Comparison of ENCODE assay signal across 30 cellular contexts in the genomic region with DNA sequence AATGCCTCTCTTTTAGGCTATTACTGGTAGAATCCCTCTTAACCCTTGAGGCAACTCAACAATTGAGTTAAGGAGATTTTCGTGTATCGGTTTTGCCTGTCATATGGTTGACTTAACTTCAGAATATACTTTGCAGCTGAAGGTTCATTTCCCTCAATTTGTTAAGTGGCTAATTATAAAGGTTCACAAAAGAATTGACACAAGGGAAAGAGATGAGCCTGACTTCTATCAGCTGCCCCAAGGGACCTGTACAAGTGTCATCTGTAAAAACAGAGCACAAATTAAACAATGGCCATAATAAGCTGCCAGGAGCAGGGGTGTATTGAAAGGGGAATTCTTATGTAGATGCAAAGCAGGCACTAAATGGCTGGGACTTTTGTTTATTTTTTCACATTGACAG.
DNase-seq lines count a peak whose midpoint lies in the region; FAIRE-seq and TF ChIP-seq lines count a peak whose summit lies in the region.
"Had no signal": no experiment of that assay in that cellular context is flagged by ENCODE, and none has a peak within 500 bp of the region (broad histone marks: within the 10 kb centered on the region; RNA-seq: fewer than 3 reads in every experiment).

No MANE protein-coding gene starts in this region.

- no peaks in the 10 kb centered on the region for H3K9me3 Mint-ChIP-seq in CD8-positive, alpha-beta memory T cell
- H3K9me3 Mint-ChIP-seq: activated CD4-positive, alpha-beta T cell treated with anti-CD3 and anti-CD28 coated beads, Interleukin-2, amount 10 ng/mL, durations not matched to agents 7 days and 5 days; activated naive CD8-positive, alpha-beta T cell treated with anti-CD3 and anti-CD28 coated beads, Interleukin-2, amount 50 U/mL, for 24 hours; activated T-cell treated with anti-CD3 and anti-CD28 coated beads, Interleukin-2, amount 50 U/mL, for 24 hours; CD8-positive, alpha-beta T cell; stimulated activated naive CD8-positive, alpha-beta T cell treated with anti-CD3 and anti-CD28 coated beads, Interleukin-15, Interleukin-2, amounts not matched to agents 100 ng/mL and 50 ng/mL, for 24 hours had no signal

- CTCF ChIA-PET in CD8-positive, alpha-beta memory T cell (lab: Charles Lee): no interaction called here

- no peak for FAIRE-seq in urothelium cell line (lab: Jason Lieb, UNC)
- FAIRE-seq: HepG2 had no signal

- peaks cover 6 to 27% of the 10 kb centered on the region in 2 donors for H3K27me3 Mint-ChIP-seq in CD8-positive, alpha-beta memory T cell

- POLR2A ChIA-PET in CD8-positive, alpha-beta memory T cell (lab: Charles Lee): no interaction called here

- H3K4me3 ChIP-seq in CD8-positive, alpha-beta memory T cell (ENCODE audit: low read length): no peak overlapping the region
- H3K4me3 ChIP-seq in coronary artery: no peak overlapping the region
- H3K4me3 ChIP-seq: heart left ventricle, lung, mucosa of descending colon, pancreas, thoracic aorta, uterus had no signal

- no peaks in the 10 kb centered on the region for H3K4me1 Mint-ChIP-seq in CD8-positive, alpha-beta memory T cell
- H3K4me1 Mint-ChIP-seq: activated CD4-positive, alpha-beta T cell treated with anti-CD3 and anti-CD28 coated beads, Interleukin-2, amount 10 ng/mL, durations not matched to agents 7 days and 5 days; activated naive CD8-positive, alpha-beta T cell treated with anti-CD3 and anti-CD28 coated beads, Interleukin-2, amount 50 U/mL, for 24 hours had no signal

- H3K36me3 ChIP-seq in CD8-positive, alpha-beta memory T cell (ENCODE audit: insufficient read depth, low read length): no peaks in the 10 kb centered on the region
- H3K36me3 ChIP-seq: heart left ventricle, pancreas, thoracic aorta, uterus had no signal

- DNase-seq in SHP77 treated with DMSO at 0.1 percent for 48 hours (lab: John Stamatoyannopoulos, UW) (peak; percentile 41), SHP77 (lab: John Stamatoyannopoulos, UW) (no peak), NCI-H187 treated with DMSO at 0.1 percent for 48 hours (lab: John Stamatoyannopoulos, UW) (peak; percentile 99), NCI-H748 (lab: John Stamatoyannopoulos, UW; ENCODE audit: unreplicated experiment) (peak; percentile 97), hepatic stellate cell (ENCODE audit: low spot score) (no peak), urothelium cell line (ENCODE audit: low spot score) (no peak), coronary artery (ENCODE audit: low spot score) (no peak)
- DNase-seq in CD8-positive, alpha-beta memory T cell: no peak
- DNase-seq: activated CD4-positive, alpha-beta T cell treated with anti-CD3 and anti-CD28 coated beads, Interleukin-2, amount 10 ng/mL, durations not matched to agents 7 days and 5 days; activated naive CD8-positive, alpha-beta T cell treated with anti-CD3 and anti-CD28 coated beads, Interleukin-2, amount 50 U/mL, for 24 hours; activated T-cell treated with anti-CD3 and anti-CD28 coated beads, Interleukin-2, amount 50 U/mL, for 24 hours; AML-193; caudate nucleus; CD8-positive, alpha-beta T cell; foreskin fibroblast; GDM1; heart left ventricle; Kasumi-1; kidney glomerular epithelial cell; mucosa of descending colon; NCI-H2081 treated with DMSO at 0.1 percent for 48 hours; NCI-H510A treated with DMSO at 0.1 percent for 48 hours; pancreas; small intestine; uterus had no signal

- H3K4me1 ChIP-seq in CD8-positive, alpha-beta memory T cell (ENCODE audit: insufficient read depth, low read length): no peaks in the 10 kb centered on the region
- H3K4me1 ChIP-seq: heart left ventricle, pancreas, uterus had no signal

- H3K4me3 Mint-ChIP-seq in CD8-positive, alpha-beta memory T cell: no peak overlapping the region
- H3K4me3 Mint-ChIP-seq: activated CD4-positive, alpha-beta T cell treated with anti-CD3 and anti-CD28 coated beads, Interleukin-2, amount 10 ng/mL, durations not matched to agents 7 days and 5 days; activated naive CD8-positive, alpha-beta T cell treated with anti-CD3 and anti-CD28 coated beads, Interleukin-2, amount 50 U/mL, for 24 hours; activated T-cell treated with anti-CD3 and anti-CD28 coated beads, Interleukin-2, amount 50 U/mL, for 24 hours; CD8-positive, alpha-beta T cell; stimulated activated naive CD8-positive, alpha-beta T cell treated with anti-CD3 and anti-CD28 coated beads, Interleukin-15, Interleukin-2, amounts not matched to agents 100 ng/mL and 50 ng/mL, for 24 hours had no signal

- H3K36me3 Mint-ChIP-seq in CD8-positive, alpha-beta memory T cell: no peaks in the 10 kb centered on the region
- H3K36me3 Mint-ChIP-seq: CD8-positive, alpha-beta T cell had no signal

- H3K27ac Mint-ChIP-seq in CD8-positive, alpha-beta memory T cell: peak overlapping the region in 1 of 8 donors; percentile 41
- H3K27ac Mint-ChIP-seq: activated CD4-positive, alpha-beta T cell treated with anti-CD3 and anti-CD28 coated beads, Interleukin-2, amount 10 ng/mL, durations not matched to agents 7 days and 5 days; activated naive CD8-positive, alpha-beta T cell treated with anti-CD3 and anti-CD28 coated beads, Interleukin-2, amount 50 U/mL, for 24 hours; activated T-cell treated with anti-CD3 and anti-CD28 coated beads, Interleukin-2, amount 50 U/mL, for 24 hours; CD8-positive, alpha-beta T cell; stimulated activated naive CD8-positive, alpha-beta T cell treated with anti-CD3 and anti-CD28 coated beads, Interleukin-15, Interleukin-2, amounts not matched to agents 100 ng/mL and 50 ng/mL, for 24 hours had no signal

- H3K27me3 ChIP-seq in CD8-positive, alpha-beta memory T cell (ENCODE audit: insufficient read depth, low read length, poor library complexity, severe bottlenecking): no peaks in the 10 kb centered on the region
- H3K27me3 ChIP-seq: heart left ventricle, pancreas, uterus had no signal

- H3K9me3 ChIP-seq in CD8-positive, alpha-beta memory T cell (ENCODE audit: low read length): no peaks in the 10 kb centered on the region
- H3K9me3 ChIP-seq: mucosa of descending colon, pancreas, thoracic aorta, uterus had no signal

- no peak for TF ChIP-seq CTCF in coronary artery (IDR thresholded peaks at IDR 0.05)

- H3K27ac ChIP-seq in CD8-positive, alpha-beta memory T cell (ENCODE audit: low read depth, low read length): no peak overlapping the region
- no peak overlapping the region for H3K27ac ChIP-seq in coronary artery
- H3K27ac ChIP-seq: heart left ventricle, HL-60, pancreas, thoracic aorta, uterus had no signal

Comparison
In these comparisons a context has a peak if more than half of its experiments do, and no peak if none do; other contexts are left out.
1. DNase-seq: peak in SHP77 treated with DMSO at 0.1 percent for 48 hours (single experiment), NCI-H187 treated with DMSO at 0.1 percent for 48 hours (single experiment) and NCI-H748 (single experiment); none in SHP77 (0 of 2), hepatic stellate cell (single experiment), urothelium cell line (single experiment), CD8-positive, alpha-beta memory T cell (0 of 5) and coronary artery (single experiment).